1 cellular context compared by ENCODE assay signal in the genomic region with DNA sequence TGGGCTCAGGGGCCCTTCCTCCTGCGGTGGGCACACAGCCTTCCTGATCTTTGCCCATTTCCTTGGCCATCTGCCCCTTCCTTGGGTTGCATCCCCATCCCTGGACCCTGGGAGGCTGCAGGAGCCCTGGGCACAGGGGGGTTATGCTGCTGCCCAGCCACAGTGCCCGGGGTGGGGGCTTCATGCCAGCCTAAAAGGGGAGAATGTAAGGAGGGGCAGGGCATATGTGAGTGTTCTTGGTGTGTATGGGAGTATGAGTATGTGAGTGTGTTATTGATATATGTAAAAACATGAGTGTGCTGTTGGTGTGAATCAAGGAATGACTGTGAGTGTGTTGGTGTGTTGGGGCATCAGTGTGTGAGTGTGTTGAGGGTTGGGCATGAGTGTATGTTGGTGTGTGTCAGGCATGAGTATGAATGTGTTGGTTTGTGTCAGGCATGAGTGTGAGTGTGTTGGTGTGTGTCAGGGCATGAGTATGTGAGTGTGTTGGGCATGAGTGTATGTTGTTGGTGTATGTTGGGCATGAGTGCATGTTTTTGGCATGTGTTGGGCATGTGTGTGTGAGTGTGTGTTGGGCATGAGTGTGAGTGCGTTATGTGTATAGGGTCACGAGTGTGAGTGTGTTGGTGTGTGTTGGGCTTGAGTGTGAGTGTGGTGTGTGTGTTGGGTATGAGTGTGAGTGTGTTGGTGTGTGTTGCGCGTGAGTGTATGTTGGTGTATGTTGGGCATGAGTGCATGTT.
TF ChIP-seq lines count a peak whose summit lies in the region.

No MANE protein-coding gene starts in this region.

TF ChIP-seq in HepG2, 621 proteins besides CTCF, POLR2A, EP300 and RAD21 (continues in another document):
- no peak for TF ChIP-seq POLR2G (IDR thresholded peaks at IDR 0.05; ENCODE audit: low read depth, low read length)
- TF ChIP-seq, protein P1, sequence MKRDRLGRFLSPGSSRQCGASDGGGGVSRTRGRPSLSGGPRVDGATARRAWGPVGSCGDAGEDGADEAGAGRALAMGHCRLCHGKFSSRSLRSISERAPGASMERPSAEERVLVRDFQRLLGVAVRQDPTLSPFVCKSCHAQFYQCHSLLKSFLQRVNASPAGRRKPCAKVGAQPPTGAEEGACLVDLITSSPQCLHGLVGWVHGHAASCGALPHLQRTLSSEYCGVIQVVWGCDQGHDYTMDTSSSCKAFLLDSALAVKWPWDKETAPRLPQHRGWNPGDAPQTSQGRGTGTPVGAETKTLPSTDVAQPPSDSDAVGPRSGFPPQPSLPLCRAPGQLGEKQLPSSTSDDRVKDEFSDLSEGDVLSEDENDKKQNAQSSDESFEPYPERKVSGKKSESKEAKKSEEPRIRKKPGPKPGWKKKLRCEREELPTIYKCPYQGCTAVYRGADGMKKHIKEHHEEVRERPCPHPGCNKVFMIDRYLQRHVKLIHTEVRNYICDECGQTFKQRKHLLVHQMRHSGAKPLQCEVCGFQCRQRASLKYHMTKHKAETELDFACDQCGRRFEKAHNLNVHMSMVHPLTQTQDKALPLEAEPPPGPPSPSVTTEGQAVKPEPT (CRISPR knock-in tag; IDR thresholded peaks at IDR 0.05; ENCODE audit: low read depth) = no peak
- TF ChIP-seq PLRG1 (conservative IDR thresholded peaks at IDR 0.05) = peak; percentile 91; the same call in 1 of the 2 replicates
- no peak for TF ChIP-seq ZNF652 (CRISPR knock-in tag; IDR thresholded peaks at IDR 0.05; ENCODE audit: borderline replicate concordance, low read depth)
- TF ChIP-seq ZNF605 (CRISPR knock-in tag; IDR thresholded peaks at IDR 0.05) = no peak
- no peak for TF ChIP-seq ZNF550 (CRISPR knock-in tag; IDR thresholded peaks at IDR 0.05; ENCODE audit: borderline replicate concordance)
- 0 out of 2 replicates have a peak, but pooled peaks have one; percentile 4 for TF ChIP-seq NONO (IDR thresholded peaks at IDR 0.05)
- TF ChIP-seq NONO (CRISPR knock-in tag; conservative IDR thresholded peaks at IDR 0.05) = no peak
- TF ChIP-seq AKAP8 (CRISPR knock-in tag; IDR thresholded peaks at IDR 0.05) = no peak
- TF ChIP-seq SP2 (CRISPR knock-in tag; IDR thresholded peaks at IDR 0.05) = no peak
- no peak for TF ChIP-seq NFIC (IDR thresholded peaks at IDR 0.05; ENCODE audit: low read length)
- peak; percentile 45; the same call in 1 of the 2 replicates for TF ChIP-seq FOXP1 (IDR thresholded peaks at IDR 0.05)
- no peak for TF ChIP-seq FOXP1 (CRISPR knock-in tag; IDR thresholded peaks at IDR 0.05)
- TF ChIP-seq, protein P2, sequence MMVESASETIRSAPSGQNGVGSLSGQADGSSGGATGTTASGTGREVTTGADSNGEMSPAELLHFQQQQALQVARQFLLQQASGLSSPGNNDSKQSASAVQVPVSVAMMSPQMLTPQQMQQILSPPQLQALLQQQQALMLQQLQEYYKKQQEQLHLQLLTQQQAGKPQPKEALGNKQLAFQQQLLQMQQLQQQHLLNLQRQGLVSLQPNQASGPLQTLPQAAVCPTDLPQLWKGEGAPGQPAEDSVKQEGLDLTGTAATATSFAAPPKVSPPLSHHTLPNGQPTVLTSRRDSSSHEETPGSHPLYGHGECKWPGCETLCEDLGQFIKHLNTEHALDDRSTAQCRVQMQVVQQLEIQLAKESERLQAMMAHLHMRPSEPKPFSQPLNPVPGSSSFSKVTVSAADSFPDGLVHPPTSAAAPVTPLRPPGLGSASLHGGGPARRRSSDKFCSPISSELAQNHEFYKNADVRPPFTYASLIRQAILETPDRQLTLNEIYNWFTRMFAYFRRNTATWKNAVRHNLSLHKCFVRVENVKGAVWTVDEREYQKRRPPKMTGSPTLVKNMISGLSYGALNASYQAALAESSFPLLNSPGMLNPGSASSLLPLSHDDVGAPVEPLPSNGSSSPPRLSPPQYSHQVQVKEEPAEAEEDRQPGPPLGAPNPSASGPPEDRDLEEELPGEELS (CRISPR knock-in tag; IDR thresholded peaks at IDR 0.05) = no peak
- no peak for TF ChIP-seq IRX3 (CRISPR knock-in tag; IDR thresholded peaks at IDR 0.05; ENCODE audit: borderline replicate concordance, low read depth)
- no peak for TF ChIP-seq KAT7 (CRISPR knock-in tag; IDR thresholded peaks at IDR 0.05; ENCODE audit: borderline replicate concordance)
- TF ChIP-seq ATM (IDR thresholded peaks at IDR 0.05; ENCODE audit: borderline replicate concordance) = peak; percentile 34; the same call in 1 of the 2 replicates
- TF ChIP-seq MIER3 (CRISPR knock-in tag; IDR thresholded peaks at IDR 0.05; ENCODE audit: borderline replicate concordance) = no peak
- TF ChIP-seq, protein P3, sequence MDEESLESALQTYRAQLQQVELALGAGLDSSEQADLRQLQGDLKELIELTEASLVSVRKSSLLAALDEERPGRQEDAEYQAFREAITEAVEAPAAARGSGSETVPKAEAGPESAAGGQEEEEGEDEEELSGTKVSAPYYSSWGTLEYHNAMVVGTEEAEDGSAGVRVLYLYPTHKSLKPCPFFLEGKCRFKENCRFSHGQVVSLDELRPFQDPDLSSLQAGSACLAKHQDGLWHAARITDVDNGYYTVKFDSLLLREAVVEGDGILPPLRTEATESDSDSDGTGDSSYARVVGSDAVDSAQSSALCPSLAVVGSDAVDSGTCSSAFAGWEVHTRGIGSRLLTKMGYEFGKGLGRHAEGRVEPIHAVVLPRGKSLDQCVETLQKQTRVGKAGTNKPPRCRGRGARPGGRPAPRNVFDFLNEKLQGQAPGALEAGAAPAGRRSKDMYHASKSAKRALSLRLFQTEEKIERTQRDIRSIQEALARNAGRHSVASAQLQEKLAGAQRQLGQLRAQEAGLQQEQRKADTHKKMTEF (CRISPR knock-in tag; IDR thresholded peaks at IDR 0.05) = no peak
- TF ChIP-seq ZNF282 (IDR thresholded peaks at IDR 0.05; ENCODE audit: partially characterized antibody) = peak; percentile 47
- TF ChIP-seq MZF1 (CRISPR knock-in tag; IDR thresholded peaks at IDR 0.05; ENCODE audit: borderline replicate concordance) = no peak
- peak; percentile 77 for TF ChIP-seq SOX6 (IDR thresholded peaks at IDR 0.05)
- no peak for TF ChIP-seq SOX6 (CRISPR knock-in tag; IDR thresholded peaks at IDR 0.05)
- TF ChIP-seq SMC3 (IDR thresholded peaks at IDR 0.05; ENCODE audit: low read length) = no peak
- no peak for TF ChIP-seq TOPORS (CRISPR knock-in tag; IDR thresholded peaks at IDR 0.05)
- TF ChIP-seq ATF7 (IDR thresholded peaks at IDR 0.05) = peak; percentile 43; the same call in 1 of the 2 replicates
- no peak for TF ChIP-seq ATF7 (CRISPR knock-in tag; IDR thresholded peaks at IDR 0.05)
- TF ChIP-seq FOXK2 (IDR thresholded peaks at IDR 0.05) = peak; percentile 32; the same call in 1 of the 2 replicates
- 0 out of 2 replicates have a peak, but pooled peaks have one; percentile 38 for TF ChIP-seq NBN (conservative IDR thresholded peaks at IDR 0.05)
- TF ChIP-seq ZNF567 (CRISPR knock-in tag; IDR thresholded peaks at IDR 0.05; ENCODE audit: borderline replicate concordance) = no peak
- TF ChIP-seq ARNT (IDR thresholded peaks at IDR 0.05) = peak; percentile 86
- TF ChIP-seq ZNF598 (CRISPR knock-in tag; IDR thresholded peaks at IDR 0.05; ENCODE audit: borderline replicate concordance) = no peak
- TF ChIP-seq ZNF235 (CRISPR knock-in tag; IDR thresholded peaks at IDR 0.05; ENCODE audit: borderline replicate concordance) = no peak
- TF ChIP-seq MAFK (conservative IDR thresholded peaks at IDR 0.05 in 1 of 2, IDR thresholded peaks at IDR 0.05 in 1 of 2; ENCODE audit: low read length in 2 of 2) = no peak
- no peak for TF ChIP-seq STAG1 (CRISPR knock-in tag; IDR thresholded peaks at IDR 0.05)
- TF ChIP-seq, protein P4, sequence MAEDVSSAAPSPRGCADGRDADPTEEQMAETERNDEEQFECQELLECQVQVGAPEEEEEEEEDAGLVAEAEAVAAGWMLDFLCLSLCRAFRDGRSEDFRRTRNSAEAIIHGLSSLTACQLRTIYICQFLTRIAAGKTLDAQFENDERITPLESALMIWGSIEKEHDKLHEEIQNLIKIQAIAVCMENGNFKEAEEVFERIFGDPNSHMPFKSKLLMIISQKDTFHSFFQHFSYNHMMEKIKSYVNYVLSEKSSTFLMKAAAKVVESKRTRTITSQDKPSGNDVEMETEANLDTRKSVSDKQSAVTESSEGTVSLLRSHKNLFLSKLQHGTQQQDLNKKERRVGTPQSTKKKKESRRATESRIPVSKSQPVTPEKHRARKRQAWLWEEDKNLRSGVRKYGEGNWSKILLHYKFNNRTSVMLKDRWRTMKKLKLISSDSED (CRISPR knock-in tag; IDR thresholded peaks at IDR 0.05) = no peak
- TF ChIP-seq SYNCRIP (IDR thresholded peaks at IDR 0.05; ENCODE audit: insufficient read depth, low read depth, low read length) = no peak
- TF ChIP-seq NFRKB (IDR thresholded peaks at IDR 0.05) = peak; percentile 46
- TF ChIP-seq ZNF207 (IDR thresholded peaks at IDR 0.05; ENCODE audit: borderline replicate concordance) = 0 out of 2 replicates have a peak, but pooled peaks have one; percentile 10
- TF ChIP-seq, protein P5, sequence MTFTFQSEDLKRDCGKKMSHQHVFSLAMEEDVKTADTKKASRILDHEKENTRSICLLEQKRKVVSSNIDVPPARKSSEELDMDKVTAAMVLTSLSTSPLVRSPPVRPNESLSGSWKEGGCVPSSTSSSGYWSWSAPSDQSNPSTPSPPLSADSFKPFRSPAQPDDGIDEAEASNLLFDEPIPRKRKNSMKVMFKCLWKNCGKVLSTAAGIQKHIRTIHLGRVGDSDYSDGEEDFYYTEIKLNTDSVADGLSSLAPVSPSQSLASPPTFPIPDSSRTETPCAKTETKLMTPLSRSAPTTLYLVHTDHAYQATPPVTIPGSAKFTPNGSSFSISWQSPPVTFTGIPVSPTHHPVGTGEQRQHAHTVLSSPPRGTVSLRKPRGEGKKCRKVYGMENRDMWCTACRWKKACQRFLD (CRISPR knock-in tag; IDR thresholded peaks at IDR 0.05; ENCODE audit: borderline replicate concordance) = no peak
- TF ChIP-seq ZNF296 (CRISPR knock-in tag; conservative IDR thresholded peaks at IDR 0.05) = no peak
- 0 out of 2 replicates have a peak, but pooled peaks have one; percentile 14 for TF ChIP-seq JUNB (CRISPR knock-in tag; IDR thresholded peaks at IDR 0.05; ENCODE audit: borderline replicate concordance)
- no peak for TF ChIP-seq KDM1A (CRISPR knock-in tag; IDR thresholded peaks at IDR 0.05)
- no peak for TF ChIP-seq ZFP82 (CRISPR knock-in tag; IDR thresholded peaks at IDR 0.05; ENCODE audit: borderline replicate concordance)
- no peak for TF ChIP-seq ZBTB7B (CRISPR knock-in tag; IDR thresholded peaks at IDR 0.05)
- peak; percentile 20; the same call in 1 of the 2 replicates for TF ChIP-seq LCORL (IDR thresholded peaks at IDR 0.05)
- TF ChIP-seq LCORL (CRISPR knock-in tag; IDR thresholded peaks at IDR 0.05) = no peak
- TF ChIP-seq ZBTB3 (CRISPR knock-in tag; IDR thresholded peaks at IDR 0.05; ENCODE audit: borderline replicate concordance, low read depth) = no peak
- TF ChIP-seq IKZF1 (IDR thresholded peaks at IDR 0.05) = peak; percentile 94
- no peak for TF ChIP-seq NAIF1 (CRISPR knock-in tag; IDR thresholded peaks at IDR 0.05; ENCODE audit: borderline replicate concordance)
- 0 out of 2 replicates have a peak, but pooled peaks have one; percentile 26 for TF ChIP-seq RAD51 (IDR thresholded peaks at IDR 0.05; ENCODE audit: borderline replicate concordance)
- TF ChIP-seq CENPX (CRISPR knock-in tag; IDR thresholded peaks at IDR 0.05) = no peak
- peak; percentile 21; the same call in 1 of the 2 replicates for TF ChIP-seq CREB1 (IDR thresholded peaks at IDR 0.05)
- TF ChIP-seq CREB1 (CRISPR knock-in tag; IDR thresholded peaks at IDR 0.05) = no peak
- TF ChIP-seq ZSCAN25 (CRISPR knock-in tag; IDR thresholded peaks at IDR 0.05) = no peak
- no peak for TF ChIP-seq RBM22 (optimal IDR thresholded peaks at IDR 0.05; ENCODE audit: low read length)
- TF ChIP-seq, protein P6, sequence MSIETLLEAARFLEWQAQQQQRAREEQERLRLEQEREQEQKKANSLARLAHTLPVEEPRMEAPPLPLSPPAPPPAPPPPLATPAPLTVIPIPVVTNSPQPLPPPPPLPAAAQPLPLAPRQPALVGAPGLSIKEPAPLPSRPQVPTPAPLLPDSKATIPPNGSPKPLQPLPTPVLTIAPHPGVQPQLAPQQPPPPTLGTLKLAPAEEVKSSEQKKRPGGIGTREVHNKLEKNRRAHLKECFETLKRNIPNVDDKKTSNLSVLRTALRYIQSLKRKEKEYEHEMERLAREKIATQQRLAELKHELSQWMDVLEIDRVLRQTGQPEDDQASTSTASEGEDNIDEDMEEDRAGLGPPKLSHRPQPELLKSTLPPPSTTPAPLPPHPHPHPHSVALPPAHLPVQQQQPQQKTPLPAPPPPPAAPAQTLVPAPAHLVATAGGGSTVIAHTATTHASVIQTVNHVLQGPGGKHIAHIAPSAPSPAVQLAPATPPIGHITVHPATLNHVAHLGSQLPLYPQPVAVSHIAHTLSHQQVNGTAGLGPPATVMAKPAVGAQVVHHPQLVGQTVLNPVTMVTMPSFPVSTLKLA (IDR thresholded peaks at IDR 0.05) = peak; percentile 81
- no peak for TF ChIP-seq MAF1 (CRISPR knock-in tag; IDR thresholded peaks at IDR 0.05; ENCODE audit: borderline replicate concordance)
- no peak for TF ChIP-seq ZKSCAN8 (CRISPR knock-in tag; IDR thresholded peaks at IDR 0.05; ENCODE audit: borderline replicate concordance)
- no peak for TF ChIP-seq ZNF547 (CRISPR knock-in tag; IDR thresholded peaks at IDR 0.05)
- TF ChIP-seq, protein P7, sequence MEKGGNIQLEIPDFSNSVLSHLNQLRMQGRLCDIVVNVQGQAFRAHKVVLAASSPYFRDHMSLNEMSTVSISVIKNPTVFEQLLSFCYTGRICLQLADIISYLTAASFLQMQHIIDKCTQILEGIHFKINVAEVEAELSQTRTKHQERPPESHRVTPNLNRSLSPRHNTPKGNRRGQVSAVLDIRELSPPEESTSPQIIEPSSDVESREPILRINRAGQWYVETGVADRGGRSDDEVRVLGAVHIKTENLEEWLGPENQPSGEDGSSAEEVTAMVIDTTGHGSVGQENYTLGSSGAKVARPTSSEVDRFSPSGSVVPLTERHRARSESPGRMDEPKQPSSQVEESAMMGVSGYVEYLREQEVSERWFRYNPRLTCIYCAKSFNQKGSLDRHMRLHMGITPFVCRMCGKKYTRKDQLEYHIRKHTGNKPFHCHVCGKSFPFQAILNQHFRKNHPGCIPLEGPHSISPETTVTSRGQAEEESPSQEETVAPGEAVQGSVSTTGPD (CRISPR knock-in tag; IDR thresholded peaks at IDR 0.05) = no peak
- TF ChIP-seq, protein P8, sequence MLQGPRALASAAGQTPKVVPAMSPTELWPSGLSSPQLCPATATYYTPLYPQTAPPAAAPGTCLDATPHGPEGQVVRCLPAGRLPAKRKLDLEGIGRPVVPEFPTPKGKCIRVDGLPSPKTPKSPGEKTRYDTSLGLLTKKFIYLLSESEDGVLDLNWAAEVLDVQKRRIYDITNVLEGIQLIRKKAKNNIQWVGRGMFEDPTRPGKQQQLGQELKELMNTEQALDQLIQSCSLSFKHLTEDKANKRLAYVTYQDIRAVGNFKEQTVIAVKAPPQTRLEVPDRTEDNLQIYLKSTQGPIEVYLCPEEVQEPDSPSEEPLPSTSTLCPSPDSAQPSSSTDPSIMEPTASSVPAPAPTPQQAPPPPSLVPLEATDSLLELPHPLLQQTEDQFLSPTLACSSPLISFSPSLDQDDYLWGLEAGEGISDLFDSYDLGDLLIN (CRISPR knock-in tag; IDR thresholded peaks at IDR 0.05; ENCODE audit: borderline replicate concordance) = no peak
- peak; percentile 53 for TF ChIP-seq FOXA1 (IDR thresholded peaks at IDR 0.05)
- no peak for TF ChIP-seq FOXA1 (CRISPR knock-in tag; IDR thresholded peaks at IDR 0.05)
